In the genomic region with DNA sequence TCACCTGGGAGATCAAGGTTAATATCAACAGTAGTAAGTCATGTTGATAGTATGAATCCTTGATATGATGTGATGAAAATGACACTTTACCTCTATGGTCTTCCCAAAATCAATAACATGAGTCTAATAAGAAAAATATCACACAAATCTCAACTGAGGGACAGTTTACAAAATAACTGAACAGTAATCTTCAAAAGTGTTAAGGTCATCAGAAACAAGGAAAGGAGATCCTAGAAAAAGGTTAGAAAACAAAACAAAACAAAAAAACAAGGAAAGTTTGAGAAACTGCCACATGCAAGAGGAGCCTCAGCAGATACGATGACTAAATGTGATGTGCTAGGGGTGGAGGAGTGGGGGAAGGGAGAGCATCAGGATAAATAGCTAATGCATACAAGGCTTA, we compare ENCODE assay signal across 28 cellular contexts.
"Had no signal": no experiment of that assay in that cellular context is flagged by ENCODE, and none has a peak within 500 bp of the region (broad histone marks: within the 10 kb centered on the region; RNA-seq: fewer than 3 reads in every experiment).

No MANE protein-coding gene starts in this region.

- H3K27me3 Mint-ChIP-seq: dendritic cell treated with granulocyte-macrophage colony-stimulating factor and Interleukin-4, amounts not matched to agents 40 ng/mL and 50 ng/mL, for 4 days; effector memory CD8-positive, alpha-beta T cell had no signal

- H3K27ac Mint-ChIP-seq: dendritic cell treated with granulocyte-macrophage colony-stimulating factor and Interleukin-4, amounts not matched to agents 40 ng/mL and 50 ng/mL, for 4 days; endodermal cell had no signal

- H3K4me3 Mint-ChIP-seq: dendritic cell treated with granulocyte-macrophage colony-stimulating factor and Interleukin-4, amounts not matched to agents 40 ng/mL and 50 ng/mL, for 4 days; effector memory CD8-positive, alpha-beta T cell; endodermal cell had no signal

- H3K9me3 ChIP-seq: colonic mucosa, esophagus muscularis mucosa, esophagus squamous epithelium, gastroesophageal sphincter, heart left ventricle, heart right ventricle had no signal

- FAIRE-seq: colon, endometrium, endothelial cell of umbilical vein, frontal cortex had no signal

- H3K4me1 Mint-ChIP-seq: endodermal cell had no signal

- H3K4me3 ChIP-seq: colonic mucosa, coronary artery, dorsolateral prefrontal cortex, esophagus muscularis mucosa, esophagus squamous epithelium, gastroesophageal sphincter, heart left ventricle, heart right ventricle had no signal

- H3K27me3 ChIP-seq: colonic mucosa, dorsolateral prefrontal cortex, esophagus muscularis mucosa, esophagus squamous epithelium, foreskin keratinocyte, gastroesophageal sphincter, heart left ventricle, heart right ventricle had no signal

- H3K9me3 Mint-ChIP-seq: dendritic cell treated with granulocyte-macrophage colony-stimulating factor and Interleukin-4, amounts not matched to agents 40 ng/mL and 50 ng/mL, for 4 days; effector memory CD8-positive, alpha-beta T cell; endodermal cell had no signal

- ATAC-seq: effector memory CD8-positive, alpha-beta T cell; esophagus mucosa; foreskin keratinocyte; gastroesophageal sphincter; heart left ventricle; heart right ventricle had no signal

- H3K27ac ChIP-seq: colonic mucosa, coronary artery, dorsolateral prefrontal cortex, epithelial cell of prostate, esophagus muscularis mucosa, esophagus squamous epithelium, foreskin keratinocyte, gastroesophageal sphincter, heart left ventricle, heart right ventricle had no signal

- DNase-seq: colonic mucosa; cortex of kidney; dermis blood vessel endothelial cell; dorsolateral prefrontal cortex; effector CD4-positive, alpha-beta T cell; effector CD8-positive, alpha-beta T cell; effector memory CD4-positive, alpha-beta T cell; effector memory CD8-positive, alpha-beta T cell; endodermal cell; erythroblast; esophagus squamous epithelium; foreskin fibroblast; foreskin keratinocyte; foreskin melanocyte; glutamatergic neuron; head of caudate nucleus; heart left ventricle; heart right ventricle had no signal

- H3K4me1 ChIP-seq: colonic mucosa, esophagus muscularis mucosa, foreskin keratinocyte, gastroesophageal sphincter, heart left ventricle, heart right ventricle had no signal

- H3K36me3 ChIP-seq: colonic mucosa had no signal
